In genomic region chr20:8602389-8603116, GRCh38 we compare ENCODE assay signal across 8 cellular contexts.
DNase-seq lines count a peak whose midpoint lies in the region; ATAC-seq and TF ChIP-seq lines count a peak whose summit lies in the region.

No MANE protein-coding gene starts in this region.

- H3K27ac ChIP-seq in BLaER1 (peak overlapping the region; percentile 14; the same call in 1 of the 2 replicates), caudate nucleus (ENCODE audit: low read depth, low read length) (peak overlapping the region; percentile 21), spleen (peak overlapping the region; percentile 22 to 75 (median 61))

- H3K4me1 Mint-ChIP-seq in glutamatergic neuron (ENCODE audit: low read depth, unreplicated experiment): peaks cover 4% of the 10 kb centered on the region

- H3K4me3 Mint-ChIP-seq in glutamatergic neuron (ENCODE audit: unreplicated experiment): no peak overlapping the region

- intact Hi-C loops in spleen (cut with DNase I; ENCODE audit: low total_unique reads): no loop called here

- no peak overlapping the region for H3K27ac Mint-ChIP-seq in glutamatergic neuron (ENCODE audit: unreplicated experiment)

- no peaks in the 10 kb centered on the region for H4K20me1 ChIP-seq in BLaER1

- H3K4me2 ChIP-seq in BLaER1: peak overlapping the region; percentile 61

- H3K27me3 Mint-ChIP-seq in glutamatergic neuron (ENCODE audit: unreplicated experiment): peaks cover 2% of the 10 kb centered on the region

- H3K9me3 Mint-ChIP-seq in glutamatergic neuron (ENCODE audit: unreplicated experiment): peaks cover 5% of the 10 kb centered on the region

- H3K4me3 ChIP-seq in BLaER1 (no peak overlapping the region), spleen (peak overlapping the region in 4 of 8 donors; percentile 3 to 43 (median 20))

- peaks cover 4% of the 10 kb centered on the region for H3K36me3 Mint-ChIP-seq in glutamatergic neuron (ENCODE audit: unreplicated experiment)

- DNase-seq in caudate nucleus (lab: John Stamatoyannopoulos, UW) (no peak), spleen (no peak), NCI-H2107 treated with DMSO at 0.1 percent for 48 hours (lab: John Stamatoyannopoulos, UW; ENCODE audit: unreplicated experiment) (no peak), NK-92 (lab: John Stamatoyannopoulos, UW; ENCODE audit: unreplicated experiment) (no peak), glutamatergic neuron (no peak)

- TF ChIP-seq POLR2A in spleen (IDR thresholded peaks at IDR 0.05): no peak

- H3K4me1 ChIP-seq in BLaER1: peaks cover 14% of the 10 kb centered on the region
- H3K4me1 ChIP-seq in spleen: peaks cover 4 to 26% (median 16%) of the 10 kb centered on the region in 6 donors

- no peak for TF ChIP-seq CTCF in spleen (IDR thresholded peaks at IDR 0.05 in 8 of 11, conservative IDR thresholded peaks at IDR 0.05 in 3 of 11)
- TF ChIP-seq CTCF in glutamatergic neuron (IDR thresholded peaks at IDR 0.05; ENCODE audit: partially characterized antibody, unreplicated experiment): no peak

- WGBS in spleen, 5 donors: 11 to 28% (median 16%) methylated on average over 3 of the region's 3 CpGs

- no peaks in the 10 kb centered on the region for H3K9me3 ChIP-seq in BLaER1
- H3K9me3 ChIP-seq in spleen: no peaks in the 10 kb centered on the region

- peak; percentile 90 for ATAC-seq in GM19395 (IDR thresholded peaks at IDR 0.05; ENCODE audit: unreplicated experiment)
- peak; percentile 81 for ATAC-seq in HG03439 (IDR thresholded peaks at IDR 0.05; ENCODE audit: unreplicated experiment)

- H3K36me3 ChIP-seq in BLaER1 (no peaks in the 10 kb centered on the region), spleen (no peaks in the 10 kb centered on the region)

- no peak overlapping the region for H3K9ac ChIP-seq in BLaER1

- no peaks in the 10 kb centered on the region for H3K27me3 ChIP-seq in BLaER1
- H3K27me3 ChIP-seq in spleen (replicated peaks in 1 of 7): no peaks in the 10 kb centered on the region
